In genomic region chr15:67091073-67091965, GRCh38 we compare ENCODE assay signal across 8 cellular contexts. TPM values are rescaled to one million over a fixed set of nuclear protein-coding genes. Genes with fewer than 3 reads are reported as not detected.
DNase-seq lines count a peak whose midpoint lies in the region; ATAC-seq and TF ChIP-seq lines count a peak whose summit lies in the region.

No MANE protein-coding gene starts in this region.

- H3K79me2 ChIP-seq in PC-3 (ENCODE audit: low read length) = peaks cover 100% of the 10 kb centered on the region

- no peaks in the 10 kb centered on the region for H3K9me2 ChIP-seq in PC-3 (replicated peaks; ENCODE audit: low read length)

- DNase-seq in PC-3 = peak; percentile 95
- peak; percentile 86 for DNase-seq in activated T-cell treated with anti-CD3 and anti-CD28 coated beads, Interleukin-2, amount 50 U/mL, for 72 hours
- peak; percentile 75 for DNase-seq in left ventricle myocardium superior
- DNase-seq in stimulated activated CD4-positive, alpha-beta T cell treated with anti-CD3 and anti-CD28 coated beads, Interleukin-4, amount 100 ng/mL, for 1 hour = peak; percentile 41
- DNase-seq in ecto neural progenitor cell (ENCODE audit: low spot score) = no peak
- no peak for DNase-seq in GOT3 (lab: John Stamatoyannopoulos, UW)

- H3K4me3 ChIP-seq in PC-3 (ENCODE audit: low read length) = peak overlapping the region; percentile 24; the same call in 1 of the 2 replicates

- POLR2A ChIA-PET in PC-3 (lab: Charles Lee; ENCODE audit: unreplicated experiment) = no interaction called here

- H2AFZ ChIP-seq in PC-3 (ENCODE audit: low read length) = no peak overlapping the region

- CTCF ChIA-PET in PC-3 (lab: Charles Lee) = no interaction called here

- intact Hi-C loops in PC-3 (cut with micrococcal nuclease) = no loop called here
- intact Hi-C loops in left ventricle myocardium superior (cut with micrococcal nuclease) = no loop called here

- H3K4me3 Mint-ChIP-seq in activated T-cell treated with anti-CD3 and anti-CD28 coated beads, Interleukin-2, amount 50 U/mL, for 72 hours = peak overlapping the region; percentile 72 to 88

- peak overlapping the region; percentile 87 for H3K27ac ChIP-seq in PC-3 (ENCODE audit: low read length)

- H4K20me1 ChIP-seq in PC-3 (ENCODE audit: low read length) = peaks cover 4% of the 10 kb centered on the region; the same call in 1 of the 2 replicates

- H3K4me2 ChIP-seq in PC-3 (ENCODE audit: low read length) = peak overlapping the region; percentile 65

- peaks cover 38% of the 10 kb centered on the region for H3K36me3 ChIP-seq in PC-3 (ENCODE audit: low read depth, low read length)

- no peaks in the 10 kb centered on the region for H3K27me3 ChIP-seq in PC-3 (ENCODE audit: low read length)

- no peaks in the 10 kb centered on the region for H3K27me3 Mint-ChIP-seq in activated T-cell treated with anti-CD3 and anti-CD28 coated beads, Interleukin-2, amount 50 U/mL, for 72 hours (ENCODE audit: low read depth)

- peaks cover 59% of the 10 kb centered on the region for H3K4me1 ChIP-seq in PC-3 (ENCODE audit: insufficient read depth, low read length)

- peaks cover 81% of the 10 kb centered on the region for H3K4me1 Mint-ChIP-seq in activated T-cell treated with anti-CD3 and anti-CD28 coated beads, Interleukin-2, amount 50 U/mL, for 72 hours (ENCODE audit: low read depth)

- H3K27ac Mint-ChIP-seq in activated T-cell treated with anti-CD3 and anti-CD28 coated beads, Interleukin-2, amount 50 U/mL, for 72 hours = peak overlapping the region; percentile 97

- BruUV-seq in PC-3 (replicated peaks; lab: Mats Ljungman, UMichigan) = no TSS peak

- ATAC-seq in GM18867 (IDR thresholded peaks at IDR 0.05; ENCODE audit: unreplicated experiment) = peak; percentile 80
- ATAC-seq in HG02970 (IDR thresholded peaks at IDR 0.05; ENCODE audit: low FRiP score, unreplicated experiment) = peak; percentile 61
- ATAC-seq in PC-3 = peak; percentile 72
- peak; percentile 88 to 92 for ATAC-seq in activated T-cell treated with anti-CD3 and anti-CD28 coated beads, Interleukin-2, amount 50 U/mL, for 72 hours (replicated peaks in 1 of 2)
- ATAC-seq in left ventricle myocardium superior = peak; percentile 89

- H3K9ac ChIP-seq in PC-3 (ENCODE audit: low read length) = peak overlapping the region; percentile 64

- peaks cover 7 to 10% of the 10 kb centered on the region in 2 donors for H3K36me3 Mint-ChIP-seq in activated T-cell treated with anti-CD3 and anti-CD28 coated beads, Interleukin-2, amount 50 U/mL, for 72 hours (ENCODE audit: insufficient read depth in 2 of 2)

- H3F3A ChIP-seq in PC-3 (ENCODE audit: low read length, unreplicated experiment) = peaks cover 4% of the 10 kb centered on the region

- H3K9me3 ChIP-seq in PC-3 (ENCODE audit: low read length) = no peaks in the 10 kb centered on the region

- H3K9me3 Mint-ChIP-seq in activated T-cell treated with anti-CD3 and anti-CD28 coated beads, Interleukin-2, amount 50 U/mL, for 72 hours = no peaks in the 10 kb centered on the region

- no peak for TF ChIP-seq CTCF in PC-3 (conservative IDR thresholded peaks at IDR 0.05; ENCODE audit: low read depth, low read length)

RNA-seq across cellular contexts. Expression of gene SMAD3, which starts 25.9 kb away (rescaled TPM):
- 75.6 and 86.4 TPM in 2 replicates for total RNA-seq in PC-3 (2014; rRNA removed)
- total RNA-seq in activated T-cell treated with anti-CD3 and anti-CD28 coated beads, Interleukin-2, amount 50 U/mL, for 72 hours = 10 to 100 TPM; 47.4 to 68.9 TPM
- 16.7 TPM for total RNA-seq in left ventricle myocardium superior

Comparison
In these comparisons a context has a peak if more than half of its experiments do, and no peak if none do; other contexts are left out.
1. DNase-seq: peak in PC-3 (single experiment), activated T-cell treated with anti-CD3 and anti-CD28 coated beads, Interleukin-2, amount 50 U/mL, for 72 hours (2 of 2), left ventricle myocardium superior (single experiment) and stimulated activated CD4-positive, alpha-beta T cell treated with anti-CD3 and anti-CD28 coated beads, Interleukin-4, amount 100 ng/mL, for 1 hour (single experiment); none in ecto neural progenitor cell (single experiment) and GOT3 (single experiment).
2. Peak in every context shown above with its lines, with median percentiles within 50 percentile points of each other: ATAC-seq.